ENCODE assay signal across 12 cellular contexts in the genomic region with DNA sequence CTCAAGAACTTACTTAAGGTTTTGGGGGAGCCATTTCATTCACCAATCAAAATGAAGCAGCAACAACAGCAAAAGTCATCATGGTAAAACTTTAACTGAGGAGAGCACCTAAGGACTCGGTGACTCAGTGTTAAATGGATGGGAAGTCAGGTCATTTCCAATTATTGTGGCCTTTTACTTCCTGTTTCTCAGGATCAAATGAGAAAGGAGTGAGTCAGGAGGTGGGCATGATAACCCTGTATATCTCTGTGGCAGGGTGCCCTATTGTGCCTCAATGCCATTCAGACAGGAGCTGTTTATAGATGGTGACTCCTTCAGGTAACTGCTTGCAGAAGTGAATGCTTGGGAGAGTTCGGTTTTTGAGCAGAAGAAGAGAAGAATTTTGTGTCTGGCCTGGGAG.
DNase-seq lines count a peak whose midpoint lies in the region; ATAC-seq lines count a peak whose summit lies in the region.
"Had no signal": no experiment of that assay in that cellular context is flagged by ENCODE, and none has a peak within 500 bp of the region (broad histone marks: within the 10 kb centered on the region; RNA-seq: fewer than 3 reads in every experiment).

No MANE protein-coding gene starts in this region.

- H3K27me3 ChIP-seq in effector memory CD4-positive, alpha-beta T cell (replicated peaks; ENCODE audit: control insufficient read depth, insufficient read depth, low read length, poor library complexity, severe bottlenecking) = no peaks in the 10 kb centered on the region
- H3K27me3 ChIP-seq: sigmoid colon had no signal

- ATAC-seq in HG03196 (IDR thresholded peaks at IDR 0.05; ENCODE audit: unreplicated experiment) (peak; percentile 57), GM18907 (IDR thresholded peaks at IDR 0.05; ENCODE audit: unreplicated experiment) (no peak)
- ATAC-seq: effector memory CD8-positive, alpha-beta T cell had no signal

- H3K4me1 ChIP-seq in effector memory CD4-positive, alpha-beta T cell (ENCODE audit: control insufficient read depth, insufficient read depth, low read length, poor library complexity, severe bottlenecking) = no peaks in the 10 kb centered on the region
- H3K4me1 ChIP-seq: sigmoid colon had no signal

- no peaks in the 10 kb centered on the region for H3K9me3 ChIP-seq in effector memory CD4-positive, alpha-beta T cell (ENCODE audit: control insufficient read depth, low read length)
- H3K9me3 ChIP-seq: sigmoid colon had no signal

- H3K4me3 ChIP-seq in effector memory CD4-positive, alpha-beta T cell (ENCODE audit: insufficient read depth, low read depth, low read length, poor library complexity, severe bottlenecking) = no peak overlapping the region
- H3K4me3 ChIP-seq: sigmoid colon had no signal

- no peak overlapping the region for H3K27ac ChIP-seq in effector memory CD4-positive, alpha-beta T cell (ENCODE audit: insufficient read depth, low read length, poor library complexity, severe bottlenecking)
- H3K27ac ChIP-seq: HL-60, sigmoid colon had no signal

- DNase-seq in AG08395 (ENCODE audit: low spot score) (peak; percentile 17), T1000 (lab: John Stamatoyannopoulos, UW) (peak; percentile 97), kidney glomerular epithelial cell (lab: John Stamatoyannopoulos, UW) (peak; percentile 84), amniotic stem cell (lab: John Stamatoyannopoulos, UW) (no peak), NCI-H2029 (lab: John Stamatoyannopoulos, UW) (no peak)
- DNase-seq in effector memory CD4-positive, alpha-beta T cell = no peak
- DNase-seq: activated gamma-delta T cell treated with Interleukin-2 at 50 U/mL for 16 hours; effector memory CD8-positive, alpha-beta T cell; sigmoid colon had no signal

- H3K36me3 ChIP-seq in effector memory CD4-positive, alpha-beta T cell (ENCODE audit: control insufficient read depth, insufficient read depth, low read length) = no peaks in the 10 kb centered on the region
- H3K36me3 ChIP-seq: sigmoid colon had no signal

Comparison
In these comparisons a context has a peak if more than half of its experiments do, and no peak if none do; other contexts are left out.
1. DNase-seq: peak in AG08395 (single experiment), T1000 (single experiment) and kidney glomerular epithelial cell (single experiment); none in effector memory CD4-positive, alpha-beta T cell (0 of 3), amniotic stem cell (single experiment) and NCI-H2029 (single experiment).